24 cellular contexts compared by ENCODE assay signal in the genomic region with DNA sequence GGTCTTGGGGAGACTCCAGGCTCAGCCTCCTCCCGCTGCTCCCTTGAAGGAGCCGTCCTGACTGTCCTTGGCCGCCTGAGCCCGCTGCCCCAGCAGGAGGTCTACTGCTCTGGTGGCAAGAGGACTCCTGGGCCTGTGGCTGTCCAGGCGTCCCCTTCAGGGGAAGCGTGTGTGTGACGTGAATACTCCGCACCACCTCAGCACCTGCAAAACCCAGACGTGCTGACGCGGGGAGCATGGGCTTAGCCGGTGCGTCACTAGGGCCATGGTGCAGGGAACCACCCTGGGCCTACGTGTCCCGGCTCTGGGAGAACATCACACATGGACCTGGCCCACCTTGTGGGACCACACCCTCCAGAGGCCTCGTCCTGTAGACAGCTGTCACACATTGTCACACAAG. TPM values are rescaled to one million over a fixed set of nuclear protein-coding genes. Genes with fewer than 3 reads are reported as not detected.
DNase-seq lines count a peak whose midpoint lies in the region; ATAC-seq, FAIRE-seq and TF ChIP-seq lines count a peak whose summit lies in the region.
"Had no signal": no experiment of that assay in that cellular context is flagged by ENCODE, and none has a peak within 500 bp of the region (broad histone marks: within the 10 kb centered on the region; RNA-seq: fewer than 3 reads in every experiment).

No MANE protein-coding gene starts in this region.

- no peak overlapping the region for H2AFZ ChIP-seq in HepG2 (ENCODE audit: low read length)
- H2AFZ ChIP-seq in neural progenitor cell (replicated peaks): no peak overlapping the region
- H2AFZ ChIP-seq: GM23248 had no signal

- H3K9me3 Mint-ChIP-seq in chondrocyte (ENCODE audit: low read depth): no peaks in the 10 kb centered on the region
- H3K9me3 Mint-ChIP-seq in neural progenitor cell: peaks cover 4% of the 10 kb centered on the region
- H3K9me3 Mint-ChIP-seq in nephron progenitor cell: peaks cover 27% of the 10 kb centered on the region
- H3K9me3 Mint-ChIP-seq in activated CD4-positive, alpha-beta T cell treated with anti-CD3 and anti-CD28 coated beads, Interleukin-2, amount 10 ng/mL, durations not matched to agents 7 days and 5 days: no peaks in the 10 kb centered on the region
- H3K9me3 Mint-ChIP-seq: CD4-positive, CD25-positive, alpha-beta regulatory T cell; CD8-positive, alpha-beta T cell had no signal

- TF ChIP-seq CTCF in HepG2 (CRISPR knock-in tag; IDR thresholded peaks at IDR 0.05): no peak
- TF ChIP-seq CTCF in right lobe of liver (IDR thresholded peaks at IDR 0.05): no peak
- TF ChIP-seq CTCF in chondrocyte (IDR thresholded peaks at IDR 0.05): no peak
- TF ChIP-seq CTCF in neural progenitor cell (IDR thresholded peaks at IDR 0.05): no peak
- TF ChIP-seq CTCF in upper lobe of right lung (IDR thresholded peaks at IDR 0.05): no peak
- no peak for TF ChIP-seq CTCF in nephron progenitor cell (IDR thresholded peaks at IDR 0.05)

- H3K36me3 ChIP-seq in HepG2 (replicated peaks in 1 of 2; ENCODE audit: control insufficient read depth in 1 of 2, insufficient read depth in 2 of 2, low read length in 2 of 2): no peaks in the 10 kb centered on the region
- no peaks in the 10 kb centered on the region for H3K36me3 ChIP-seq in right lobe of liver
- no peaks in the 10 kb centered on the region for H3K36me3 ChIP-seq in neural progenitor cell
- H3K36me3 ChIP-seq in upper lobe of right lung: no peaks in the 10 kb centered on the region
- H3K36me3 ChIP-seq: BLaER1 had no signal

- H3K27ac Mint-ChIP-seq in chondrocyte (ENCODE audit: unreplicated experiment) (no peak overlapping the region), neural progenitor cell (peak overlapping the region; percentile 33), nephron progenitor cell (no peak overlapping the region)
- H3K27ac Mint-ChIP-seq in activated CD4-positive, alpha-beta T cell treated with anti-CD3 and anti-CD28 coated beads, Interleukin-2, amount 10 ng/mL, durations not matched to agents 7 days and 5 days: no peak overlapping the region
- H3K27ac Mint-ChIP-seq: B cell; CD4-positive, CD25-positive, alpha-beta regulatory T cell; CD8-positive, alpha-beta T cell; H9 had no signal

- no peak for DNase-seq in HepG2 (ENCODE audit: low spot score)
- DNase-seq in right lobe of liver: no peak
- peak; percentile 90 for DNase-seq in chondrocyte (ENCODE audit: low spot score)
- no peak for DNase-seq in neural progenitor cell (ENCODE audit: low spot score)
- no peak for DNase-seq in upper lobe of right lung
- DNase-seq in NCI-H345 treated with DMSO at 0.1 percent for 48 hours (lab: John Stamatoyannopoulos, UW; ENCODE audit: unreplicated experiment): no peak
- no peak for DNase-seq in nephron progenitor cell
- no peak for DNase-seq in activated CD4-positive, alpha-beta T cell treated with anti-CD3 and anti-CD28 coated beads, Interleukin-2, amount 10 ng/mL, durations not matched to agents 7 days and 5 days
- DNase-seq: Caco-2; CD4-positive, CD25-positive, alpha-beta regulatory T cell; CD8-positive, alpha-beta T cell; DMS153; DND-41; GM23248; H9 had no signal

- H3K27me3 ChIP-seq in HepG2 (ENCODE audit: control insufficient read depth in 1 of 2, insufficient read depth in 2 of 2, low read length in 2 of 2) (peaks cover 0 to 65% of the 10 kb centered on the region in 2 experiments; a peak in 4 of 5 replicates), right lobe of liver (no peaks in the 10 kb centered on the region), neural progenitor cell (no peaks in the 10 kb centered on the region), upper lobe of right lung (no peaks in the 10 kb centered on the region)
- H3K27me3 ChIP-seq: BLaER1 had no signal

- H3K4me3 Mint-ChIP-seq in chondrocyte (ENCODE audit: unreplicated experiment) (no peak overlapping the region), neural progenitor cell (no peak overlapping the region), nephron progenitor cell (no peak overlapping the region)
- no peak overlapping the region for H3K4me3 Mint-ChIP-seq in activated CD4-positive, alpha-beta T cell treated with anti-CD3 and anti-CD28 coated beads, Interleukin-2, amount 10 ng/mL, durations not matched to agents 7 days and 5 days
- H3K4me3 Mint-ChIP-seq: B cell; CD4-positive, CD25-positive, alpha-beta regulatory T cell; CD8-positive, alpha-beta T cell; H9 had no signal

- CTCF ChIA-PET in HepG2 (lab: Yijun Ruan, JAX; ENCODE audit: low intra/inter-chr PET ratio, low total read pairs): no interaction called here
- CTCF ChIA-PET in activated CD4-positive, alpha-beta T cell treated with anti-CD3 and anti-CD28 coated beads, Interleukin-2, amount 10 ng/mL, durations not matched to agents 7 days and 5 days (lab: Charles Lee): no interaction called here

- no TSS peak for BruUV-seq in HepG2 (replicated peaks; lab: Mats Ljungman, UMichigan)

- intact Hi-C loops in HepG2 (cut with micrococcal nuclease; ENCODE audit: unreplicated experiment): loop anchor here (5.0 kb wide), 1 partner anchor 97 kb away; no protein-coding TSS in a partner anchor
- intact Hi-C loops in right lobe of liver (cut with DNase I): no loop called here
- intact Hi-C loops in upper lobe of right lung (cut with DNase I): no loop called here

- H3K4me1 Mint-ChIP-seq in chondrocyte (ENCODE audit: low read depth) (no peaks in the 10 kb centered on the region), neural progenitor cell (peaks cover 7% of the 10 kb centered on the region), nephron progenitor cell (no peaks in the 10 kb centered on the region)
- H3K4me1 Mint-ChIP-seq in activated CD4-positive, alpha-beta T cell treated with anti-CD3 and anti-CD28 coated beads, Interleukin-2, amount 10 ng/mL, durations not matched to agents 7 days and 5 days: no peaks in the 10 kb centered on the region
- H3K4me1 Mint-ChIP-seq: B cell had no signal

- H3K36me3 Mint-ChIP-seq in chondrocyte (ENCODE audit: low read depth) (peaks cover 1% of the 10 kb centered on the region), neural progenitor cell (no peaks in the 10 kb centered on the region), nephron progenitor cell (ENCODE audit: low read depth) (no peaks in the 10 kb centered on the region)
- no peaks in the 10 kb centered on the region for H3K36me3 Mint-ChIP-seq in activated CD4-positive, alpha-beta T cell treated with anti-CD3 and anti-CD28 coated beads, Interleukin-2, amount 10 ng/mL, durations not matched to agents 7 days and 5 days (ENCODE audit: low read depth)
- H3K36me3 Mint-ChIP-seq: CD4-positive, CD25-positive, alpha-beta regulatory T cell; CD8-positive, alpha-beta T cell had no signal

- no peak for FAIRE-seq in HepG2 (lab: Jason Lieb, UNC)
- FAIRE-seq: A204.1, G401.6, GM12892, GM19239, H1 had no signal

- H3K9ac ChIP-seq in HepG2 (ENCODE audit: insufficient read depth, low read depth, low read length) (no peak overlapping the region), neural progenitor cell (no peak overlapping the region)
- H3K9ac ChIP-seq: BLaER1, GM23248 had no signal

- H3K27ac ChIP-seq in HepG2 (ENCODE audit: extremely low read length, insufficient read depth, low read length) (no peak overlapping the region), right lobe of liver (no peak overlapping the region), neural progenitor cell (no peak overlapping the region), upper lobe of right lung (no peak overlapping the region)
- H3K27ac ChIP-seq: BLaER1, C4-2B, GM23248 had no signal

- no peaks in the 10 kb centered on the region for H3F3A ChIP-seq in neural progenitor cell (ENCODE audit: low read depth)

- H4K20me1 ChIP-seq in HepG2 (ENCODE audit: insufficient read depth, low read length) (no peaks in the 10 kb centered on the region), neural progenitor cell (ENCODE audit: low read depth) (no peaks in the 10 kb centered on the region)
- H4K20me1 ChIP-seq: BLaER1 had no signal

- TF ChIP-seq POLR2A in HepG2 (IDR thresholded peaks at IDR 0.05; ENCODE audit: insufficient read depth in 1 of 2, low read depth in 2 of 2, low read length in 2 of 2) (no peak), right lobe of liver (IDR thresholded peaks at IDR 0.05) (no peak)

- POLR2A ChIA-PET in HepG2 (lab: Yijun Ruan, JAX): no interaction called here
- POLR2A ChIA-PET in activated CD4-positive, alpha-beta T cell treated with anti-CD3 and anti-CD28 coated beads, Interleukin-2, amount 10 ng/mL, durations not matched to agents 7 days and 5 days (lab: Charles Lee): no interaction called here

- WGBS in HepG2 (ENCODE audit: low lambda C conversion rate): 24% methylated on average over 9 of the region's 16 CpGs
- 81% methylated on average over 5 of the region's 16 CpGs for WGBS in right lobe of liver (ENCODE audit: insufficient coverage, low coverage, low lambda C conversion rate, missing lambda C conversion rate)

- no peaks in the 10 kb centered on the region for H3K79me2 ChIP-seq in HepG2 (ENCODE audit: insufficient read depth, low read length)
- no peaks in the 10 kb centered on the region for H3K79me2 ChIP-seq in neural progenitor cell (ENCODE audit: low read depth)

- no peak for ATAC-seq in HepG2
- no peak for ATAC-seq in right lobe of liver
- ATAC-seq in upper lobe of right lung: peak; percentile 8
- ATAC-seq: CD8-positive, alpha-beta T cell; HCT116 had no signal

- H3K27me3 Mint-ChIP-seq in chondrocyte (ENCODE audit: low read depth) (peaks cover 30% of the 10 kb centered on the region), neural progenitor cell (ENCODE audit: insufficient read depth, low read depth) (peaks cover 18% of the 10 kb centered on the region), nephron progenitor cell (ENCODE audit: low read depth, poor library complexity) (peaks cover 54% of the 10 kb centered on the region)
- peaks cover 5% of the 10 kb centered on the region for H3K27me3 Mint-ChIP-seq in activated CD4-positive, alpha-beta T cell treated with anti-CD3 and anti-CD28 coated beads, Interleukin-2, amount 10 ng/mL, durations not matched to agents 7 days and 5 days

- TF ChIP-seq EP300 in HepG2 (IDR thresholded peaks at IDR 0.05; ENCODE audit: low read depth in 2 of 2, low read length in 2 of 2) (no peak), HepG2 (CRISPR knock-in tag; IDR thresholded peaks at IDR 0.05; ENCODE audit: borderline replicate concordance) (no peak)

- no peak for TF ChIP-seq RAD21 in HepG2 (CRISPR knock-in tag; IDR thresholded peaks at IDR 0.05)

- H3K4me3 ChIP-seq in HepG2 (replicated peaks in 1 of 3; ENCODE audit: insufficient read depth in 1 of 3, low read depth in 2 of 3, low read length in 3 of 3): no peak overlapping the region
- H3K4me3 ChIP-seq in right lobe of liver: no peak overlapping the region
- no peak overlapping the region for H3K4me3 ChIP-seq in neural progenitor cell
- no peak overlapping the region for H3K4me3 ChIP-seq in upper lobe of right lung
- H3K4me3 ChIP-seq: BLaER1, GM23248 had no signal

- H3K4me2 ChIP-seq in HepG2 (ENCODE audit: low read depth, low read length): no peak overlapping the region
- H3K4me2 ChIP-seq in neural progenitor cell: no peak overlapping the region
- H3K4me2 ChIP-seq: BLaER1 had no signal

- H3K4me1 ChIP-seq in HepG2 (ENCODE audit: insufficient read depth, low read length) (peaks cover 13% of the 10 kb centered on the region; the same call in 1 of the 2 replicates), right lobe of liver (no peaks in the 10 kb centered on the region), neural progenitor cell (no peaks in the 10 kb centered on the region), upper lobe of right lung (no peaks in the 10 kb centered on the region)

- H3K9me3 ChIP-seq in HepG2 (ENCODE audit: low read length) (no peaks in the 10 kb centered on the region), right lobe of liver (no peaks in the 10 kb centered on the region), neural progenitor cell (ENCODE audit: low read depth) (no peaks in the 10 kb centered on the region), upper lobe of right lung (no peaks in the 10 kb centered on the region)

- in situ Hi-C loops in HepG2 (cut with HindIII; ENCODE audit: extremely low pct_ligation_motif_present, low pct_unique_long_range_greater_than_20kb): no loop called here

RNA-seq across cellular contexts. Expression of a gene that starts 30.2 kb away (rescaled TPM):
- total RNA-seq in HepG2 (2016; rRNA removed; fragmentation: Illumina TruSeq; extraction: Trizol) (0.84 and 1.1 TPM in 2 replicates), right lobe of liver (under 1 TPM in 2 of 6 experiments, not detected in 4; 0.12 to 0.49 TPM), chondrocyte (1.8 to 6.9 TPM (median 6.0 TPM) in 3 replicates), neural progenitor cell (ENCODE audit: low replicate concordance) (8.2 and 13.8 TPM in 2 replicates), upper lobe of right lung (0.26 TPM)
- total RNA-seq in HepG2 (2016; cell fraction: cytosol; rRNA removed; fragmentation: Illumina TruSeq; extraction: Trizol; ENCODE audit: low read depth): 0.35 and 0.40 TPM in 2 replicates
- total RNA-seq in HepG2 (2016; cell fraction: insoluble cytoplasmic fraction; rRNA removed; fragmentation: Illumina TruSeq; extraction: Trizol): 0.19 and 0.93 TPM in 2 replicates
- total RNA-seq in HepG2 (2016; cell fraction: membrane; rRNA removed; fragmentation: Illumina TruSeq; extraction: Trizol): 1.1 and 1.3 TPM in 2 replicates
- total RNA-seq in HepG2 (2016; cell fraction: nucleus; rRNA removed; fragmentation: Illumina TruSeq; extraction: Trizol): 1.3 and 1.7 TPM in 2 replicates
- polyA plus RNA-seq in HepG2 (2011; rRNA removed): 0.74 and 2.3 TPM in 2 replicates
- 0.62 and 0.65 TPM in 2 replicates for polyA plus RNA-seq in HepG2 (2011; cell fraction: cytosol; rRNA removed)
- polyA plus RNA-seq in HepG2 (2011; cell fraction: nucleus; rRNA removed): 7.2 and 9.9 TPM in 2 replicates
- 0.54 and 1.4 TPM in 2 replicates for polyA plus RNA-seq in HepG2 (2012)
- 0.18 and 0.59 TPM in 2 replicates for polyA plus RNA-seq in HepG2 (2016; cell fraction: cytosol; fragmentation: Illumina TruSeq; extraction: Trizol; ENCODE audit: low read depth)
- 0.59 and 0.72 TPM in 2 replicates for polyA plus RNA-seq in HepG2 (2016; cell fraction: insoluble cytoplasmic fraction; fragmentation: Illumina TruSeq; extraction: Trizol; ENCODE audit: low read depth)
- polyA plus RNA-seq in HepG2 (2016; cell fraction: membrane; fragmentation: Illumina TruSeq; extraction: Trizol; ENCODE audit: low read depth): 0.64 and 0.85 TPM in 2 replicates
- polyA plus RNA-seq in HepG2 (2016; cell fraction: nucleus; fragmentation: Illumina TruSeq; extraction: Trizol; ENCODE audit: insufficient read depth, low read depth): 1.8 and 3.3 TPM in 2 replicates
- 0.62 and 1.2 TPM in 2 replicates for polyA minus RNA-seq in HepG2 (2011; rRNA and poly(A)+ RNA removed; ENCODE audit: low replicate concordance)
- polyA minus RNA-seq in HepG2 (2011; cell fraction: cytosol; rRNA and poly(A)+ RNA removed): 0.88 and 1.3 TPM in 2 replicates
- 0.90 and 3.0 TPM in 2 replicates for polyA minus RNA-seq in HepG2 (2011; cell fraction: nucleus; rRNA and poly(A)+ RNA removed)
- not detected for total RNA-seq in activated CD4-positive, alpha-beta T cell treated with anti-CD3 and anti-CD28 coated beads, Interleukin-2, amount 10 ng/mL, durations not matched to agents 7 days and 5 days
- polyA plus RNA-seq: GM23248 had no signal

RNA-seq across cellular contexts. Expression of a gene that starts 50.1 kb away (rescaled TPM):
- total RNA-seq in HepG2 (2016; rRNA removed; fragmentation: Illumina TruSeq; extraction: Trizol) (19.4 and 25.9 TPM in 2 replicates), right lobe of liver (100 to 1,000 TPM in 1 of 6 experiments, 10 to 100 TPM in 5; 68.3 to 103 (median 88.0) TPM), chondrocyte (54.9 to 60.9 TPM (median 58.4 TPM) in 3 replicates), neural progenitor cell (ENCODE audit: low replicate concordance) (8.5 and 17.5 TPM in 2 replicates), upper lobe of right lung (71.1 TPM)
- 21.8 and 24.1 TPM in 2 replicates for total RNA-seq in HepG2 (2016; cell fraction: cytosol; rRNA removed; fragmentation: Illumina TruSeq; extraction: Trizol; ENCODE audit: low read depth)
- total RNA-seq in HepG2 (2016; cell fraction: insoluble cytoplasmic fraction; rRNA removed; fragmentation: Illumina TruSeq; extraction: Trizol): 18.0 and 24.4 TPM in 2 replicates
- total RNA-seq in HepG2 (2016; cell fraction: membrane; rRNA removed; fragmentation: Illumina TruSeq; extraction: Trizol): 16.0 and 17.9 TPM in 2 replicates
- total RNA-seq in HepG2 (2016; cell fraction: nucleus; rRNA removed; fragmentation: Illumina TruSeq; extraction: Trizol): 11.3 and 14.6 TPM in 2 replicates
- 44.2 and 47.5 TPM in 2 replicates for polyA plus RNA-seq in HepG2 (2011; rRNA removed)
- 27.1 and 38.7 TPM in 2 replicates for polyA plus RNA-seq in HepG2 (2011; cell fraction: cytosol; rRNA removed)
- polyA plus RNA-seq in HepG2 (2011; cell fraction: nucleus; rRNA removed): 59.6 and 61.9 TPM in 2 replicates
- polyA plus RNA-seq in HepG2 (2012): 31.4 and 32.5 TPM in 2 replicates
- 23.1 and 26.1 TPM in 2 replicates for polyA plus RNA-seq in HepG2 (2016; cell fraction: cytosol; fragmentation: Illumina TruSeq; extraction: Trizol; ENCODE audit: low read depth)
- polyA plus RNA-seq in HepG2 (2016; cell fraction: insoluble cytoplasmic fraction; fragmentation: Illumina TruSeq; extraction: Trizol; ENCODE audit: low read depth): 40.7 and 53.4 TPM in 2 replicates
- 25.9 and 29.3 TPM in 2 replicates for polyA plus RNA-seq in HepG2 (2016; cell fraction: membrane; fragmentation: Illumina TruSeq; extraction: Trizol; ENCODE audit: low read depth)
- 27.5 and 35.7 TPM in 2 replicates for polyA plus RNA-seq in HepG2 (2016; cell fraction: nucleus; fragmentation: Illumina TruSeq; extraction: Trizol; ENCODE audit: insufficient read depth, low read depth)
- polyA minus RNA-seq in HepG2 (2011; rRNA and poly(A)+ RNA removed; ENCODE audit: low replicate concordance): 19.2 and 101 TPM in 2 replicates
- 14.2 and 15.4 TPM in 2 replicates for polyA minus RNA-seq in HepG2 (2011; cell fraction: cytosol; rRNA and poly(A)+ RNA removed)
- polyA minus RNA-seq in HepG2 (2011; cell fraction: nucleus; rRNA and poly(A)+ RNA removed): 17.4 and 24.5 TPM in 2 replicates
- 10 to 100 TPM; 35.3 to 35.6 TPM for total RNA-seq in activated CD4-positive, alpha-beta T cell treated with anti-CD3 and anti-CD28 coated beads, Interleukin-2, amount 10 ng/mL, durations not matched to agents 7 days and 5 days
